In the genomic region with DNA sequence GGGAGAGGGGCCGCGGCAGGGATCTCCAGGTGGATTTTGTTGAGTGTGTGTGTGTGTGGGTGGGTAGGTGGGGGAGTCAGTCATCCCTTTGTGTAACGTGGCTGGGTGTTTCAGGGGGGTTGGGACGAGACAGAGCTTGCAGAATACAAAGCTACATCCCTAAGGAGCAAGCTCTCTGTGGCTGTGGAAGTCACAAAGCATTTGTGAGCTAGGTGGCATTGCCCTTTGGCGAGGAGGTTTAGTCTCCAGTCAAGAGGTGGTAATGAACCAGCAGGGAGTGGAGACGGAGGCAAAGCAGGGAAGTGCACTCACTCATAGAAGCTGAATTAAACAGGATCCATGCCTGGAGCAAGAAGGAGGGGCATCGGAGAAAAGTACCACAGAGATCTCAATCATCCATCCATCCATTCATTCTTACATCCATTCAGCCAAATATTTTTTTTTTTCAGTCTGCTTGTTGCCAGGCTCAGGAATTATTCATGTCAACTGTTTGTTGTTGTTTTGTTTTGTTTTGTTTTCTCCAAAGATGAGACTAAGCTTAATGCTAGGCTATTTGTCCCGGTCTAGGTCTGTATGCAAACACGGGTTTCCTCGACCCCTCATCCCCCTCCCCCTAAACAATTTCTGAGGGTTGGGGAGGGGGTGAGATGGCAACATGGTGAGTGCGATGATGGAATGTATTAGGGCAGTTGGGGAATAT, we compare ENCODE assay signal across 19 cellular contexts. TPM values are rescaled to one million over a fixed set of nuclear protein-coding genes. Genes with fewer than 3 reads are reported as not detected.
DNase-seq lines count a peak whose midpoint lies in the region; ATAC-seq, FAIRE-seq and TF ChIP-seq lines count a peak whose summit lies in the region.
"Had no signal": no experiment of that assay in that cellular context is flagged by ENCODE, and none has a peak within 500 bp of the region (broad histone marks: within the 10 kb centered on the region; RNA-seq: fewer than 3 reads in every experiment).

No MANE protein-coding gene starts in this region.

- no peak overlapping the region for H2BK20ac ChIP-seq in IMR-90 (ENCODE audit: low read depth, low read length)

- no peak for TF ChIP-seq CTCF in IMR-90 (conservative IDR thresholded peaks at IDR 0.05; ENCODE audit: low read depth, low read length)
- no peak for TF ChIP-seq CTCF in dorsolateral prefrontal cortex (IDR thresholded peaks at IDR 0.05 in 54 of 56, conservative IDR thresholded peaks at IDR 0.05 in 2 of 56; ENCODE audit: low read depth in 1 of 56, partially characterized antibody in 56 of 56)
- no peak for TF ChIP-seq CTCF in nephron (IDR thresholded peaks at IDR 0.05; ENCODE audit: unreplicated experiment in 3 of 3)

- no peak overlapping the region for H2AK5ac ChIP-seq in IMR-90 (ENCODE audit: low read depth, low read length)

- DNase-seq in DMS53 (lab: John Stamatoyannopoulos, UW), result peak; percentile 67
- no peak for DNase-seq in IMR-90
- no peak for DNase-seq in dorsolateral prefrontal cortex
- DNase-seq in NCI-H1694 (lab: John Stamatoyannopoulos, UW), result no peak
- DNase-seq in small intestine, result no peak
- DNase-seq in OCI-M2 (lab: John Stamatoyannopoulos, UW; ENCODE audit: unreplicated experiment), result no peak
- DNase-seq in GM12891 (ENCODE audit: insufficient read length, low spot score), result no peak
- DNase-seq: activated CD4-positive, alpha-beta memory T cell treated with anti-CD3 and anti-CD28 coated beads, Interleukin-2, amount 10 ng/mL, durations not matched to agents 7 days and 5 days; effector memory CD4-positive, alpha-beta T cell; NCI-H1092; SHP77 treated with DMSO at 0.1 percent for 48 hours; upper lobe of right lung had no signal

- dilution Hi-C loops in IMR-90 (cut with HindIII; ENCODE audit: low sequenced_read_pairs, unreplicated experiment), result no loop called here

- H3K9ac ChIP-seq in IMR-90 (ENCODE audit: low read depth, low read length), result no peak overlapping the region

- peaks cover 27% of the 10 kb centered on the region for H3K27me3 ChIP-seq in IMR-90 (ENCODE audit: control insufficient read depth, insufficient read depth, low read length)
- peaks cover 0 to 61% (median 27%) of the 10 kb centered on the region in 45 donors for H3K27me3 ChIP-seq in dorsolateral prefrontal cortex
- H3K27me3 ChIP-seq in small intestine (ENCODE audit: control insufficient read depth in 2 of 2, insufficient read depth in 2 of 2, low read length in 2 of 2), result peaks cover 0 to 2% of the 10 kb centered on the region in 2 donors

- H2AFZ ChIP-seq in IMR-90 (replicated peaks; ENCODE audit: low read length, poor library complexity), result peak overlapping the region; percentile 58

- H2AK9ac ChIP-seq in IMR-90 (replicated peaks; ENCODE audit: low read depth, low read length, poor library complexity), result peak overlapping the region; percentile 50

- no TSS peak for BruUV-seq in IMR-90 (replicated peaks; lab: Mats Ljungman, UMichigan)

- POLR2A ChIA-PET in IMR-90 (lab: Charles Lee; ENCODE audit: unreplicated experiment), result interaction anchor here (0.5 kb wide), 1 partner anchor 39 kb away, joined by 3 read pairs; no protein-coding TSS in a partner anchor

- H3K4ac ChIP-seq in IMR-90 (ENCODE audit: low read depth, low read length), result no peak overlapping the region

- no peak for TF ChIP-seq RAD21 in IMR-90 (IDR thresholded peaks at IDR 0.05; ENCODE audit: low read length)

- no peak overlapping the region; the same call in 1 of the 2 replicates for H3K23ac ChIP-seq in IMR-90 (ENCODE audit: low read depth, low read length)

- H3K9me1 ChIP-seq in IMR-90 (ENCODE audit: insufficient read depth, low read length), result no peaks in the 10 kb centered on the region

- no peak overlapping the region for H4K91ac ChIP-seq in IMR-90 (ENCODE audit: insufficient read depth, low read depth, low read length)

- FAIRE-seq in small intestine (lab: Jason Lieb, UNC), result no peak
- no peak for FAIRE-seq in GM12891 (lab: Jason Lieb, UNC)
- FAIRE-seq: D721Med, TTC549 had no signal

- peak overlapping the region; percentile 36 to 63 (median 49) for H3K4me3 Mint-ChIP-seq in nephron
- H3K4me3 Mint-ChIP-seq: activated CD4-positive, alpha-beta memory T cell treated with anti-CD3 and anti-CD28 coated beads, Interleukin-2, amount 10 ng/mL, durations not matched to agents 7 days and 5 days had no signal

- in situ Hi-C loops in IMR-90 (cut with MboI; ENCODE audit: low sequenced_read_pairs), result no loop called here

- no peak overlapping the region for H3K4me2 ChIP-seq in IMR-90 (ENCODE audit: low read depth, low read length)

- no peaks in the 10 kb centered on the region for H3K79me1 ChIP-seq in IMR-90 (ENCODE audit: low read depth in 1 of 2, low read length in 2 of 2)

- no peaks in the 10 kb centered on the region for H3K36me3 Mint-ChIP-seq in nephron (ENCODE audit: low read depth)

- H3K27ac ChIP-seq in IMR-90 (ENCODE audit: insufficient read depth, low read length) (no peak overlapping the region), dorsolateral prefrontal cortex (no peak overlapping the region), small intestine (ENCODE audit: low read depth in 1 of 2, low read length in 1 of 2) (no peak overlapping the region)
- H3K27ac ChIP-seq: gastroesophageal sphincter, upper lobe of right lung had no signal

- H3K18ac ChIP-seq in IMR-90 (ENCODE audit: low read depth, low read length), result no peak overlapping the region

- H4K5ac ChIP-seq in IMR-90 (ENCODE audit: low read depth, low read length), result no peak overlapping the region

- no CpG with 5 or more reads among the region's 11 CpGs for WGBS in IMR-90 (ENCODE audit: extremely low coverage in 2 of 2, insufficient read length in 1 of 2), 2 experiments
- WGBS in small intestine, 3 donors, result 15 to 21% (median 19%) methylated on average over 11 of the region's 11 CpGs

- no peaks in the 10 kb centered on the region for H4K20me1 ChIP-seq in IMR-90 (ENCODE audit: insufficient read depth, low read length)

- peaks cover 48% of the 10 kb centered on the region for H3K27me3 Mint-ChIP-seq in nephron (ENCODE audit: low read depth)
- H3K27me3 Mint-ChIP-seq: activated CD4-positive, alpha-beta memory T cell treated with anti-CD3 and anti-CD28 coated beads, Interleukin-2, amount 10 ng/mL, durations not matched to agents 7 days and 5 days had no signal

- H3K14ac ChIP-seq in IMR-90 (replicated peaks; ENCODE audit: low read depth, low read length), result no peak overlapping the region

- H3K9me3 ChIP-seq in IMR-90 (ENCODE audit: control insufficient read depth, insufficient read depth, low read length) (no peaks in the 10 kb centered on the region; the same call in 1 of the 2 replicates), small intestine (ENCODE audit: control insufficient read depth, low read depth) (no peaks in the 10 kb centered on the region)
- H3K9me3 ChIP-seq: gastroesophageal sphincter, upper lobe of right lung had no signal

- no peaks in the 10 kb centered on the region for H3K9me3 Mint-ChIP-seq in nephron
- H3K9me3 Mint-ChIP-seq: activated CD4-positive, alpha-beta memory T cell treated with anti-CD3 and anti-CD28 coated beads, Interleukin-2, amount 10 ng/mL, durations not matched to agents 7 days and 5 days; activated T-helper 2 cell treated with anti-CD3 and anti-CD28 coated beads, Interferon-gamma antibody, Interleukin-2, Interleukin-4, amounts not matched to agents 10 μg/mL and 5 μg/mL and 100 μg/mL, durations not matched to agents 14 hours and 24 hours and 36 hours had no signal

- H3K4me1 ChIP-seq in IMR-90 (ENCODE audit: control insufficient read depth, insufficient read depth, low read length) (peaks cover 2% of the 10 kb centered on the region; the same call in 1 of the 2 replicates), small intestine (ENCODE audit: control insufficient read depth in 2 of 2, insufficient read depth in 1 of 2, low read depth in 1 of 2, low read length in 1 of 2) (no peaks in the 10 kb centered on the region)
- H3K4me1 ChIP-seq: upper lobe of right lung had no signal

- no peak overlapping the region for H3K27ac Mint-ChIP-seq in nephron
- H3K27ac Mint-ChIP-seq: activated CD4-positive, alpha-beta memory T cell treated with anti-CD3 and anti-CD28 coated beads, Interleukin-2, amount 10 ng/mL, durations not matched to agents 7 days and 5 days; activated T-helper 2 cell treated with anti-CD3 and anti-CD28 coated beads, Interferon-gamma antibody, Interleukin-2, Interleukin-4, amounts not matched to agents 10 μg/mL and 5 μg/mL and 100 μg/mL, durations not matched to agents 14 hours and 24 hours and 36 hours had no signal

- no peak overlapping the region for H2BK120ac ChIP-seq in IMR-90 (ENCODE audit: low read depth, low read length)

- H2BK15ac ChIP-seq in IMR-90 (ENCODE audit: low read depth, low read length), result no peak overlapping the region

- H3K4me3 ChIP-seq in IMR-90 (ENCODE audit: insufficient read depth, low read depth, low read length), result no peak overlapping the region
- peak overlapping the region in 56 of 59 donors; percentile 4 to 68 (median 46) for H3K4me3 ChIP-seq in dorsolateral prefrontal cortex
- H3K4me3 ChIP-seq in small intestine (ENCODE audit: low read depth in 1 of 2, low read length in 2 of 2), result no peak overlapping the region
- H3K4me3 ChIP-seq: upper lobe of right lung had no signal

- intact Hi-C loops in IMR-90 (cut with micrococcal nuclease) (no loop called here), dorsolateral prefrontal cortex (cut with DNase I) (no loop called here)

- no peak overlapping the region for H3K56ac ChIP-seq in IMR-90 (ENCODE audit: extremely low read depth, insufficient read depth, low read length)

- H2BK5ac ChIP-seq in IMR-90 (ENCODE audit: low read depth, low read length, poor library complexity, severe bottlenecking), result no peak overlapping the region

- H3K36me3 ChIP-seq in IMR-90 (ENCODE audit: control insufficient read depth, insufficient read depth, low read length) (no peaks in the 10 kb centered on the region), small intestine (ENCODE audit: control insufficient read depth in 2 of 2, insufficient read depth in 2 of 2, low read length in 2 of 2) (no peaks in the 10 kb centered on the region)
- H3K36me3 ChIP-seq: gastroesophageal sphincter, upper lobe of right lung had no signal

- CTCF ChIA-PET in IMR-90 (lab: Yijun Ruan, JAX), result no interaction called here

- ATAC-seq in IMR-90 (ENCODE audit: low read depth), result no peak
- ATAC-seq: gastroesophageal sphincter, upper lobe of right lung had no signal

- TF ChIP-seq POLR2A in IMR-90 (IDR thresholded peaks at IDR 0.05; ENCODE audit: low read depth, low read length) (no peak), GM12891 (IDR thresholded peaks at IDR 0.05; ENCODE audit: low read depth, low read length) (no peak)

- H4K8ac ChIP-seq in IMR-90 (ENCODE audit: low read depth in 2 of 2, low read length in 2 of 2), result no peak overlapping the region

- peaks cover 4% of the 10 kb centered on the region for H3K4me1 Mint-ChIP-seq in nephron
- H3K4me1 Mint-ChIP-seq: activated CD4-positive, alpha-beta memory T cell treated with anti-CD3 and anti-CD28 coated beads, Interleukin-2, amount 10 ng/mL, durations not matched to agents 7 days and 5 days had no signal

RNA-seq across cellular contexts. Expression of gene HCRTR2, which starts 0.9 kb away (rescaled TPM):
- under 0.01 TPM in 1 of 2 replicates, not detected in the other for total RNA-seq in IMR-90 (2012; rRNA removed)
- not detected in 2 replicates for polyA plus RNA-seq in IMR-90 (2012; rRNA removed)
- polyA plus RNA-seq in IMR-90 (2012; cell fraction: cytosol; rRNA removed), result 0.02 TPM in 1 of 2 replicates, not detected in the other
- polyA plus RNA-seq in IMR-90 (2012; cell fraction: nucleus; rRNA removed; ENCODE audit: low replicate concordance), result not detected in 2 replicates
- total RNA-seq in dorsolateral prefrontal cortex, result 1 to 10 TPM in 61 of 120 experiments, under 1 TPM in 54, not detected in 5; 0.23 to 3.4 (median 1.1) TPM
- not detected for polyA plus RNA-seq in small intestine
- polyA plus RNA-seq in GM12891 (2012; ENCODE audit: low read depth, missing spikeins), result not detected
- total RNA-seq: activated CD4-positive, alpha-beta memory T cell treated with anti-CD3 and anti-CD28 coated beads, Interleukin-2, amount 10 ng/mL, durations not matched to agents 7 days and 5 days; activated T-helper 2 cell treated with anti-CD3 and anti-CD28 coated beads, Interferon-gamma antibody, Interleukin-2, Interleukin-4, amounts not matched to agents 10 μg/mL and 5 μg/mL and 100 μg/mL, durations not matched to agents 14 hours and 24 hours and 36 hours; liver; NCI-H460; upper lobe of right lung had no signal
- polyA plus RNA-seq: liver had no signal

Comparison
In these comparisons a context has a peak if more than half of its experiments do, and no peak if none do; other contexts are left out.
1. H3K4me3 ChIP-seq: peak in dorsolateral prefrontal cortex (56 of 59); none in IMR-90 (single experiment) and small intestine (0 of 2).